1 cellular context compared by ENCODE assay signal in genomic region chr17:32695864-32696263, GRCh38.
TF ChIP-seq lines count a peak whose summit lies in the region.

No MANE protein-coding gene starts in this region.

TF ChIP-seq in HepG2, 621 proteins besides CTCF, POLR2A, EP300 and RAD21 (continued from another document):
- TF ChIP-seq ZBTB40 (IDR thresholded peaks at IDR 0.05) (no peak), ZBTB40 (CRISPR knock-in tag; IDR thresholded peaks at IDR 0.05) (no peak), ZNF280B (CRISPR knock-in tag; IDR thresholded peaks at IDR 0.05; ENCODE audit: borderline replicate concordance) (no peak), MXD1 (CRISPR knock-in tag; IDR thresholded peaks at IDR 0.05) (no peak), ZBTB26 (CRISPR knock-in tag; IDR thresholded peaks at IDR 0.05; ENCODE audit: borderline replicate concordance) (no peak), ZNF563 (CRISPR knock-in tag; IDR thresholded peaks at IDR 0.05) (no peak), SOX13 (IDR thresholded peaks at IDR 0.05) (no peak), SOX13 (CRISPR knock-in tag; conservative IDR thresholded peaks at IDR 0.05 in 1 of 2, IDR thresholded peaks at IDR 0.05 in 1 of 2) (no peak), TBL1XR1 (IDR thresholded peaks at IDR 0.05; ENCODE audit: borderline replicate concordance, low read length, partially characterized antibody) (no peak), ATF7 (IDR thresholded peaks at IDR 0.05) (peak; percentile 93), ATF7 (CRISPR knock-in tag; IDR thresholded peaks at IDR 0.05) (no peak), PATZ1 (CRISPR knock-in tag; IDR thresholded peaks at IDR 0.05) (no peak)
